Comparison of ENCODE assay signal across 21 cellular contexts in the genomic region with DNA sequence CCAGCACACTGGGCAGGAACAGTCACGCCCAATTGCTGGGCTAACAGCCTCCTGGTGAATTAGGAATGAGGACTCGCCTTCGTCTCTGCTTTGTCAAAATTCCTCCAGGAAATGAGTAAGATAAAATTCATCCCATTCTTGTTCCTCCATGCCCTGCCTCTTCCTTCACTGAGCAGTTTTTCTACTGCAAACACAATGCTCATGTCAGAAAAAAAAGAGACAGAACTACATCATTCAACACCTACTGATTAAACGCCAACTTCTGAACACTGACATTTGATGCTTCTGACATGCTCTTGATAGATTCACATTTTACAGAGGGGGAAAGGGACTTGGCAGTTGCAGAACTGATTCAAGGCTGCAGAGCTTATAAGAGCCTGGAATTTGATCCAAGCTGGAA. TPM values are rescaled to one million over a fixed set of nuclear protein-coding genes. Genes with fewer than 3 reads are reported as not detected.
DNase-seq lines count a peak whose midpoint lies in the region; ATAC-seq and TF ChIP-seq lines count a peak whose summit lies in the region.
"Had no signal": no experiment of that assay in that cellular context is flagged by ENCODE, and none has a peak within 500 bp of the region (broad histone marks: within the 10 kb centered on the region; RNA-seq: fewer than 3 reads in every experiment).

No MANE protein-coding gene starts in this region.

- TF ChIP-seq POLR2A in gastrocnemius medialis (IDR thresholded peaks at IDR 0.05) = no peak

- peaks cover 0 to 1% of the 10 kb centered on the region in 2 donors for H3K27me3 Mint-ChIP-seq in CD8-positive, alpha-beta memory T cell
- H3K27me3 Mint-ChIP-seq: stimulated activated naive CD8-positive, alpha-beta T cell treated with anti-CD3 and anti-CD28 coated beads, Interleukin-15, Interleukin-2, amounts not matched to agents 100 ng/mL and 50 ng/mL, for 24 hours had no signal

- H3K9ac ChIP-seq in neural cell (ENCODE audit: low read length) = peak overlapping the region; percentile 49

- H3K36me3 Mint-ChIP-seq in CD8-positive, alpha-beta memory T cell = no peaks in the 10 kb centered on the region
- H3K36me3 Mint-ChIP-seq: activated naive CD4-positive, alpha-beta T cell treated with anti-CD3 and anti-CD28 coated beads, Interleukin-2, amount 10 ng/mL, durations not matched to agents 7 days and 5 days had no signal

- no peak overlapping the region for H3K27ac Mint-ChIP-seq in CD8-positive, alpha-beta memory T cell
- H3K27ac Mint-ChIP-seq: activated naive CD4-positive, alpha-beta T cell treated with anti-CD3 and anti-CD28 coated beads, Interleukin-2, amount 10 ng/mL, durations not matched to agents 7 days and 5 days; stimulated activated naive CD8-positive, alpha-beta T cell treated with anti-CD3 and anti-CD28 coated beads, Interleukin-15, Interleukin-2, amounts not matched to agents 100 ng/mL and 50 ng/mL, for 24 hours had no signal

- no peaks in the 10 kb centered on the region for H3F3A ChIP-seq in neural cell (ENCODE audit: insufficient read depth, low read length, poor library complexity, severe bottlenecking)

- H4K20me1 ChIP-seq in neural cell (ENCODE audit: insufficient read depth) = no peaks in the 10 kb centered on the region

- H3K4me3 ChIP-seq in MG63 = no peak overlapping the region
- H3K4me3 ChIP-seq in neural cell (ENCODE audit: low read length) = peak overlapping the region; percentile 7
- no peak overlapping the region for H3K4me3 ChIP-seq in CD8-positive, alpha-beta memory T cell (ENCODE audit: low read length)
- H3K4me3 ChIP-seq in gastrocnemius medialis = no peak overlapping the region
- H3K4me3 ChIP-seq: mucosa of descending colon, ovary, spleen, vagina had no signal

- peak overlapping the region; percentile 38 for H2AFZ ChIP-seq in neural cell (ENCODE audit: low read depth, low read length)

- in situ Hi-C loops in gastrocnemius medialis (cut with MboI; ENCODE audit: low sequenced_read_pairs in 4 of 4) = no loop called here

- peak; percentile 64 for DNase-seq in EL
- DNase-seq in MG63 = peak; percentile 20
- peak; percentile 79 for DNase-seq in dermis blood vessel endothelial cell
- DNase-seq in SHP77 treated with DMSO at 0.1 percent for 48 hours (lab: John Stamatoyannopoulos, UW) = no peak
- no peak for DNase-seq in cortex of kidney (lab: John Stamatoyannopoulos, UW)
- no peak for DNase-seq in CD8-positive, alpha-beta memory T cell
- DNase-seq in gastrocnemius medialis = no peak
- DNase-seq: activated CD4-positive, alpha-beta T cell treated with anti-CD3 and anti-CD28 coated beads for 4 hours; activated CD8-positive, alpha-beta memory T cell treated with anti-CD3 and anti-CD28 coated beads, Interleukin-2, amount 50 U/mL, for 48 hours; activated naive CD4-positive, alpha-beta T cell treated with anti-CD3 and anti-CD28 coated beads, Interleukin-2, amount 10 ng/mL, durations not matched to agents 7 days and 5 days; glutamatergic neuron; mucosa of descending colon; NCI-H2029; ovary; Right ventricle myocardium superior; spleen; T-helper 9 cell had no signal

- no peak overlapping the region for H3K4me3 Mint-ChIP-seq in CD8-positive, alpha-beta memory T cell
- H3K4me3 Mint-ChIP-seq: activated naive CD4-positive, alpha-beta T cell treated with anti-CD3 and anti-CD28 coated beads, Interleukin-2, amount 10 ng/mL, durations not matched to agents 7 days and 5 days; stimulated activated naive CD8-positive, alpha-beta T cell treated with anti-CD3 and anti-CD28 coated beads, Interleukin-15, Interleukin-2, amounts not matched to agents 100 ng/mL and 50 ng/mL, for 24 hours had no signal

- POLR2A ChIA-PET in CD8-positive, alpha-beta memory T cell (lab: Charles Lee) = interaction anchor here (0.6 kb wide), 1 partner anchor 41 kb away, joined by 3 read pairs; a partner anchor contains a TSS

- intact Hi-C loops in gastrocnemius medialis (cut with DNase I; ENCODE audit: low total_unique reads) = no loop called here

- H3K9me2 ChIP-seq in neural cell (ENCODE audit: insufficient read depth, low read length) = no peaks in the 10 kb centered on the region

- H3K4me1 Mint-ChIP-seq in CD8-positive, alpha-beta memory T cell = no peaks in the 10 kb centered on the region

- no peak overlapping the region for H3K4me2 ChIP-seq in neural cell (ENCODE audit: low read length)

- no peaks in the 10 kb centered on the region for H3K9me3 Mint-ChIP-seq in CD8-positive, alpha-beta memory T cell
- H3K9me3 Mint-ChIP-seq: activated naive CD4-positive, alpha-beta T cell treated with anti-CD3 and anti-CD28 coated beads, Interleukin-2, amount 10 ng/mL, durations not matched to agents 7 days and 5 days; stimulated activated naive CD8-positive, alpha-beta T cell treated with anti-CD3 and anti-CD28 coated beads, Interleukin-15, Interleukin-2, amounts not matched to agents 100 ng/mL and 50 ng/mL, for 24 hours had no signal

- no peak for ATAC-seq in gastrocnemius medialis
- ATAC-seq: mucosa of descending colon had no signal

- CTCF ChIA-PET in CD8-positive, alpha-beta memory T cell (lab: Charles Lee) = interaction anchor here (1.3 to 1.4 kb wide), 2 partner anchors 12 to 26 kb away, joined by 3 to 4 read pairs; no protein-coding TSS in a partner anchor

- H3K27ac ChIP-seq in neural cell (ENCODE audit: low read length) = peak overlapping the region; percentile 85
- H3K27ac ChIP-seq in CD8-positive, alpha-beta memory T cell (ENCODE audit: low read depth, low read length) = no peak overlapping the region
- no peak overlapping the region for H3K27ac ChIP-seq in gastrocnemius medialis
- H3K27ac ChIP-seq: C4-2B, ovary, spleen, vagina had no signal

- H3K9me3 ChIP-seq in MG63 = no peaks in the 10 kb centered on the region
- no peaks in the 10 kb centered on the region for H3K9me3 ChIP-seq in neural cell (ENCODE audit: low read length)
- H3K9me3 ChIP-seq in CD8-positive, alpha-beta memory T cell (ENCODE audit: low read length) = no peaks in the 10 kb centered on the region
- no peaks in the 10 kb centered on the region for H3K9me3 ChIP-seq in gastrocnemius medialis
- H3K9me3 ChIP-seq: mucosa of descending colon, ovary, spleen, vagina had no signal

- no peak for TF ChIP-seq RAD21 in neural cell (conservative IDR thresholded peaks at IDR 0.05)

- TF ChIP-seq EP300 in neural cell (conservative IDR thresholded peaks at IDR 0.05; ENCODE audit: poor library complexity, severe bottlenecking) = peak; percentile 92

- H3K79me2 ChIP-seq in neural cell (replicated peaks; ENCODE audit: insufficient read depth, low read length) = no peaks in the 10 kb centered on the region

- H3K27me3 ChIP-seq in MG63 (no peaks in the 10 kb centered on the region), neural cell (ENCODE audit: insufficient read depth, low read depth, low read length) (no peaks in the 10 kb centered on the region), gastrocnemius medialis (no peaks in the 10 kb centered on the region)
- H3K27me3 ChIP-seq in CD8-positive, alpha-beta memory T cell (ENCODE audit: insufficient read depth, low read length, poor library complexity, severe bottlenecking) = no peaks in the 10 kb centered on the region
- H3K27me3 ChIP-seq: ovary, spleen, vagina had no signal

- no peaks in the 10 kb centered on the region for H3K4me1 ChIP-seq in CD8-positive, alpha-beta memory T cell (ENCODE audit: insufficient read depth, low read length)
- H3K4me1 ChIP-seq in gastrocnemius medialis = no peaks in the 10 kb centered on the region
- H3K4me1 ChIP-seq: spleen, vagina had no signal

- no peaks in the 10 kb centered on the region for H3K36me3 ChIP-seq in MG63
- H3K36me3 ChIP-seq in neural cell (ENCODE audit: insufficient read depth, low read length) = no peaks in the 10 kb centered on the region
- H3K36me3 ChIP-seq in CD8-positive, alpha-beta memory T cell (ENCODE audit: insufficient read depth, low read length) = no peaks in the 10 kb centered on the region
- H3K36me3 ChIP-seq in gastrocnemius medialis = no peaks in the 10 kb centered on the region
- H3K36me3 ChIP-seq: ovary, spleen, vagina had no signal

- TF ChIP-seq CTCF in neural cell (IDR thresholded peaks at IDR 0.05; ENCODE audit: poor library complexity, severe bottlenecking) = no peak
- TF ChIP-seq CTCF in gastrocnemius medialis (IDR thresholded peaks at IDR 0.05 in 4 of 5, conservative IDR thresholded peaks at IDR 0.05 in 1 of 5) = no peak

TF ChIP-seq in neural cell, 6 proteins besides CTCF, POLR2A, EP300 and RAD21 (continues in another document):
- TF ChIP-seq POLR2AphosphoS5 (IDR thresholded peaks at IDR 0.05) (peak; percentile 74), MXI1 (conservative IDR thresholded peaks at IDR 0.05; ENCODE audit: poor library complexity, severe bottlenecking) (no peak), SMC3 (conservative IDR thresholded peaks at IDR 0.05; ENCODE audit: poor library complexity) (no peak), TAF1 (IDR thresholded peaks at IDR 0.05; ENCODE audit: low read depth) (no peak), EZH2 (IDR thresholded peaks at IDR 0.05; ENCODE audit: borderline replicate concordance, insufficient read depth, low read length, poor library complexity, severe bottlenecking) (no peak)

RNA-seq across cellular contexts. Expression of a gene that starts 37.5 kb away (rescaled TPM):
- not detected in 2 replicates for total RNA-seq in MG63 (2014; rRNA removed; shearing (Covaris generic); ENCODE audit: low replicate concordance)
- total RNA-seq in dermis blood vessel endothelial cell = 1.7 and 1.9 TPM in 2 replicates
- 30.7 and 42.8 TPM in 2 replicates for polyA plus RNA-seq in neural cell
- polyA minus RNA-seq in neural cell = 51.7 and 57.5 TPM in 2 replicates
- total RNA-seq in CD8-positive, alpha-beta memory T cell = 1 to 10 TPM; 2.0 to 2.2 TPM
- 0.98 TPM for polyA plus RNA-seq in CD8-positive, alpha-beta memory T cell
- 1 to 10 TPM in 1 of 4 donors, under 1 TPM in 3; 0.49 to 1.1 (median 0.77) TPM for total RNA-seq in gastrocnemius medialis

RNA-seq across cellular contexts. Expression of a gene that starts 40.7 kb away (rescaled TPM):
- 6.0 and 22.3 TPM in 2 replicates for total RNA-seq in MG63 (2014; rRNA removed; shearing (Covaris generic); ENCODE audit: low replicate concordance)
- 7.5 and 8.4 TPM in 2 replicates for total RNA-seq in dermis blood vessel endothelial cell
- polyA plus RNA-seq in neural cell = not detected in 2 replicates
- polyA minus RNA-seq in neural cell = not detected in 2 replicates
- total RNA-seq in CD8-positive, alpha-beta memory T cell = 10 to 100 TPM; 40.1 to 46.6 TPM
- 50.9 TPM for polyA plus RNA-seq in CD8-positive, alpha-beta memory T cell
- 1 to 10 TPM; 1.7 to 5.2 (median 2.5) TPM for total RNA-seq in gastrocnemius medialis

Comparison
In these comparisons a context has a peak if more than half of its experiments do, and no peak if none do; other contexts are left out.
1. DNase-seq: peak in EL (single experiment), MG63 (single experiment) and dermis blood vessel endothelial cell (single experiment); none in SHP77 treated with DMSO at 0.1 percent for 48 hours (single experiment), cortex of kidney (single experiment), CD8-positive, alpha-beta memory T cell (0 of 5) and gastrocnemius medialis (0 of 2).